Comparison of ENCODE assay signal across 11 cellular contexts in genomic region chr2:216388046-216388884, GRCh38. TPM values are rescaled to one million over a fixed set of nuclear protein-coding genes. Genes with fewer than 3 reads are reported as not detected.
DNase-seq lines count a peak whose midpoint lies in the region; ATAC-seq and TF ChIP-seq lines count a peak whose summit lies in the region.
"Had no signal": no experiment of that assay in that cellular context is flagged by ENCODE, and none has a peak within 500 bp of the region (broad histone marks: within the 10 kb centered on the region; RNA-seq: fewer than 3 reads in every experiment).

No MANE protein-coding gene starts in this region.

- intact Hi-C loops in cardiac septum (cut with DNase I), result no loop called here
- intact Hi-C loops in head of caudate nucleus (cut with DNase I), result no loop called here

- H3K27ac Mint-ChIP-seq in naive thymus-derived CD8-positive, alpha-beta T cell, result peak overlapping the region in 7 of 10 donors; percentile 36 to 89 (median 68)

- peaks cover 15 to 21% (median 18%) of the 10 kb centered on the region in 4 donors for H3K4me1 Mint-ChIP-seq in naive thymus-derived CD8-positive, alpha-beta T cell

- ATAC-seq in GM18868 (IDR thresholded peaks at IDR 0.05; ENCODE audit: unreplicated experiment), result peak; percentile 97
- ATAC-seq in HG02610 (IDR thresholded peaks at IDR 0.05; ENCODE audit: unreplicated experiment), result peak; percentile 96
- ATAC-seq in naive thymus-derived CD8-positive, alpha-beta T cell, result peak; percentile 99 to 100

- peaks cover 0 to 5% (median 0%) of the 10 kb centered on the region in 5 donors for H3K27me3 Mint-ChIP-seq in naive thymus-derived CD8-positive, alpha-beta T cell

- DNase-seq in activated CD4-positive, CD25-positive, alpha-beta regulatory T cell treated with anti-CD3 and anti-CD28 coated beads, Interleukin-2, amount 50 U/mL, for 72 hours, result peak; percentile 40
- peak in 4 of 10 donors; percentile 12 to 56 (median 33) for DNase-seq in naive thymus-derived CD8-positive, alpha-beta T cell
- DNase-seq in cardiac septum (ENCODE audit: low spot score) (no peak), HEK293T (ENCODE audit: extremely low spot score) (no peak), NOMO-1 treated with dmso at 0.1 percent for 144 hours (lab: John Stamatoyannopoulos, UW; ENCODE audit: unreplicated experiment) (no peak), head of caudate nucleus (no peak)
- DNase-seq: SW 1271 had no signal

- no peaks in the 10 kb centered on the region for H3K36me3 Mint-ChIP-seq in naive thymus-derived CD8-positive, alpha-beta T cell

- CTCF ChIA-PET in HEK293T (lab: Yijun Ruan, JAX), result no interaction called here

- no peaks in the 10 kb centered on the region for H3K9me3 Mint-ChIP-seq in naive thymus-derived CD8-positive, alpha-beta T cell

- POLR2A ChIA-PET in naive thymus-derived CD8-positive, alpha-beta T cell (lab: Charles Lee), result interaction anchor here (1.1 kb wide), 1 partner anchor 16 kb away, joined by 3 read pairs; the partner anchor contains the start of gene MARCHF4
- POLR2A ChIA-PET in HEK293T (lab: Yijun Ruan, JAX), result no interaction called here

- H3K4me3 Mint-ChIP-seq in naive thymus-derived CD8-positive, alpha-beta T cell, result peak overlapping the region in 7 of 10 donors; percentile 3 to 64 (median 30)

TF ChIP-seq in HEK293T, 16 proteins besides CTCF, POLR2A, EP300 and RAD21:
- TF ChIP-seq FOXK2 (IDR thresholded peaks at IDR 0.05), result no peak
- no peak for TF ChIP-seq SP1 (IDR thresholded peaks at IDR 0.05)
- TF ChIP-seq NFRKB (IDR thresholded peaks at IDR 0.05), result no peak
- no peak for TF ChIP-seq FOXA1 (IDR thresholded peaks at IDR 0.05)
- no peak for TF ChIP-seq L3MBTL2 (conservative IDR thresholded peaks at IDR 0.05)
- no peak for TF ChIP-seq TARDBP (IDR thresholded peaks at IDR 0.05)
- no peak for TF ChIP-seq LEF1 (IDR thresholded peaks at IDR 0.05; ENCODE audit: borderline replicate concordance)
- TF ChIP-seq ELF4 (IDR thresholded peaks at IDR 0.05), result no peak
- no peak for TF ChIP-seq BHLHE40 (IDR thresholded peaks at IDR 0.05; ENCODE audit: borderline replicate concordance)
- no peak for TF ChIP-seq ARNT (IDR thresholded peaks at IDR 0.05)
- no peak for TF ChIP-seq SUZ12 (IDR thresholded peaks at IDR 0.05)
- no peak for TF ChIP-seq CTBP1 (IDR thresholded peaks at IDR 0.05; ENCODE audit: borderline replicate concordance)
- TF ChIP-seq PKNOX1 (IDR thresholded peaks at IDR 0.05), result no peak
- no peak for TF ChIP-seq HDGF (IDR thresholded peaks at IDR 0.05; ENCODE audit: borderline replicate concordance)
- no peak for TF ChIP-seq FOXM1 (IDR thresholded peaks at IDR 0.05; ENCODE audit: borderline replicate concordance)
- TF ChIP-seq ZNF384 (IDR thresholded peaks at IDR 0.05), result no peak

RNA-seq across cellular contexts. Expression of gene MARCHF4, which starts 16.0 kb away (rescaled TPM):
- total RNA-seq in naive thymus-derived CD8-positive, alpha-beta T cell, result not detected
- not detected for polyA plus RNA-seq in naive thymus-derived CD8-positive, alpha-beta T cell
- total RNA-seq in cardiac septum, result not detected
- total RNA-seq: liver, omental fat pad had no signal
- polyA plus RNA-seq: liver had no signal

RNA-seq across cellular contexts. Expression of gene SMARCAL1, which starts 24.0 kb away (rescaled TPM):
- 10 to 100 TPM; 22.2 to 22.5 TPM for total RNA-seq in naive thymus-derived CD8-positive, alpha-beta T cell
- 10 to 100 TPM; 18.7 to 22.0 (median 19.4) TPM for polyA plus RNA-seq in naive thymus-derived CD8-positive, alpha-beta T cell
- 13.2 TPM for total RNA-seq in cardiac septum
